ENCODE assay signal across 8 cellular contexts in genomic region chr7:148940702-148941597, GRCh38. TPM values are rescaled to one million over a fixed set of nuclear protein-coding genes. Genes with fewer than 3 reads are reported as not detected.
DNase-seq lines count a peak whose midpoint lies in the region; ATAC-seq and TF ChIP-seq lines count a peak whose summit lies in the region.

No MANE protein-coding gene starts in this region.

- CTCF ChIA-PET in PC-3 (lab: Charles Lee): interaction anchor here (0.6 to 1.1 kb wide), 7 partner anchors 23 to 1394 kb away, joined by 3 to 14 read pairs (median 4); partner anchors contain the start of gene EZH2

- intact Hi-C loops in PC-3 (cut with micrococcal nuclease): loop anchor here (1.0 to 5.0 kb wide), 4 partner anchors 28 to 239 kb away; no protein-coding TSS in a partner anchor

- H3K9me3 ChIP-seq in PC-3 (ENCODE audit: low read length) (no peaks in the 10 kb centered on the region), esophagus (ENCODE audit: control insufficient read depth in 2 of 2, insufficient read depth in 1 of 2, low read depth in 1 of 2, low read length in 1 of 2) (peaks cover 0 to 2% of the 10 kb centered on the region in 2 donors), muscle layer of colon (ENCODE audit: low read length) (no peaks in the 10 kb centered on the region)

- H3K4me1 ChIP-seq in PC-3 (ENCODE audit: insufficient read depth, low read length) (peaks cover 12% of the 10 kb centered on the region), esophagus (ENCODE audit: control insufficient read depth in 2 of 2, insufficient read depth in 2 of 2, low read length in 1 of 2) (no peaks in the 10 kb centered on the region), muscle layer of colon (ENCODE audit: insufficient read depth, low read length) (peaks cover 3% of the 10 kb centered on the region)

- H3K9me2 ChIP-seq in PC-3 (replicated peaks; ENCODE audit: low read length): no peaks in the 10 kb centered on the region

- ATAC-seq in GM21526 (IDR thresholded peaks at IDR 0.05; ENCODE audit: low FRiP score, unreplicated experiment): peak; percentile 59
- peak; percentile 76 for ATAC-seq in PC-3

- peak overlapping the region; percentile 100 for H3K27ac Mint-ChIP-seq in activated T-cell treated with anti-CD3 and anti-CD28 coated beads, Interleukin-2, amount 50 U/mL, for 24 hours

- H3K9ac ChIP-seq in PC-3 (ENCODE audit: low read length) (peak overlapping the region; percentile 93), muscle layer of colon (ENCODE audit: low read length) (peak overlapping the region; percentile 71)

- no peak for TF ChIP-seq CTCF in PC-3 (conservative IDR thresholded peaks at IDR 0.05; ENCODE audit: low read depth, low read length)

- H2AFZ ChIP-seq in PC-3 (ENCODE audit: low read length): peak overlapping the region; percentile 83

- no peaks in the 10 kb centered on the region for H3F3A ChIP-seq in PC-3 (ENCODE audit: low read length, unreplicated experiment)

- H3K36me3 Mint-ChIP-seq in activated T-cell treated with anti-CD3 and anti-CD28 coated beads, Interleukin-2, amount 50 U/mL, for 24 hours (ENCODE audit: low read depth): peaks cover 9% of the 10 kb centered on the region

- TSS peak; percentile 82 for BruUV-seq in PC-3 (replicated peaks; lab: Mats Ljungman, UMichigan)

- peak overlapping the region; percentile 89 for H3K4me2 ChIP-seq in PC-3 (ENCODE audit: low read length)

- H3K27me3 Mint-ChIP-seq in activated T-cell treated with anti-CD3 and anti-CD28 coated beads, Interleukin-2, amount 50 U/mL, for 24 hours: no peaks in the 10 kb centered on the region

- H3K27ac ChIP-seq in PC-3 (ENCODE audit: low read length): peak overlapping the region; percentile 73
- peak overlapping the region; percentile 91 to 93 for H3K27ac ChIP-seq in esophagus (ENCODE audit: low read depth in 2 of 2, low read length in 1 of 2)
- peak overlapping the region; percentile 72 for H3K27ac ChIP-seq in muscle layer of colon (ENCODE audit: low read depth, low read length)

- no peaks in the 10 kb centered on the region for H3K36me3 ChIP-seq in PC-3 (ENCODE audit: low read depth, low read length)
- H3K36me3 ChIP-seq in esophagus (ENCODE audit: control insufficient read depth in 2 of 2, insufficient read depth in 2 of 2, low read length in 1 of 2): no peaks in the 10 kb centered on the region
- no peaks in the 10 kb centered on the region for H3K36me3 ChIP-seq in muscle layer of colon (ENCODE audit: insufficient read depth, low read length)

- H3K4me3 Mint-ChIP-seq in activated T-cell treated with anti-CD3 and anti-CD28 coated beads, Interleukin-2, amount 50 U/mL, for 24 hours: peak overlapping the region; percentile 99

- POLR2A ChIA-PET in PC-3 (lab: Charles Lee; ENCODE audit: unreplicated experiment): interaction anchor here (0.7 kb wide), 1 partner anchor 27 kb away, joined by 22 read pairs; no protein-coding TSS in a partner anchor

- H3K4me3 ChIP-seq in PC-3 (ENCODE audit: low read length): peak overlapping the region; percentile 76
- H3K4me3 ChIP-seq in esophagus (ENCODE audit: low read depth in 1 of 2, low read length in 2 of 2): peak overlapping the region; percentile 90 to 92
- peak overlapping the region; percentile 45 to 67 for H3K4me3 ChIP-seq in muscle layer of colon (ENCODE audit: low read depth in 1 of 2, low read length in 2 of 2)

- no peaks in the 10 kb centered on the region for H4K20me1 ChIP-seq in PC-3 (ENCODE audit: low read length)

- no peaks in the 10 kb centered on the region for H3K79me2 ChIP-seq in PC-3 (ENCODE audit: low read length)

- peaks cover 30% of the 10 kb centered on the region for H3K4me1 Mint-ChIP-seq in activated T-cell treated with anti-CD3 and anti-CD28 coated beads, Interleukin-2, amount 50 U/mL, for 24 hours (ENCODE audit: low read depth)

- H3K9me3 Mint-ChIP-seq in activated T-cell treated with anti-CD3 and anti-CD28 coated beads, Interleukin-2, amount 50 U/mL, for 24 hours: no peaks in the 10 kb centered on the region

- 1% methylated on average over 43 of the region's 43 CpGs for WGBS in esophagus, 2 donors

- H3K27me3 ChIP-seq in PC-3 (ENCODE audit: low read length): no peaks in the 10 kb centered on the region
- no peaks in the 10 kb centered on the region for H3K27me3 ChIP-seq in esophagus (ENCODE audit: control insufficient read depth in 1 of 2, insufficient read depth in 2 of 2, low read length in 2 of 2)
- no peaks in the 10 kb centered on the region for H3K27me3 ChIP-seq in muscle layer of colon (ENCODE audit: control insufficient read depth in 1 of 2, insufficient read depth in 2 of 2, low read length in 2 of 2)

- DNase-seq in DMS 273 treated with DMSO at 0.1 percent for 48 hours (lab: John Stamatoyannopoulos, UW) (peak; percentile 94), HuH-7.5 (ENCODE audit: low spot score) (peak; percentile 61), PC-3 (peak; percentile 71)
- DNase-seq in activated T-cell treated with anti-CD3 and anti-CD28 coated beads, Interleukin-2, amount 50 U/mL, for 24 hours: peak; percentile 84
- peak; percentile 26 to 34 for DNase-seq in stimulated activated CD8-positive, alpha-beta memory T cell treated with anti-CD3 and anti-CD28 coated beads, Interleukin-7, amount 100 ng/mL, for 1 hour (ENCODE audit: low read depth in 2 of 2)

RNA-seq across cellular contexts. Expression of gene EZH2, which starts 56.9 kb away (rescaled TPM):
- 18.9 and 30.5 TPM in 2 replicates for total RNA-seq in PC-3 (2014; rRNA removed)
- polyA plus RNA-seq in esophagus: 10 to 100 TPM; 11.0 to 11.7 TPM

Comparison
In these comparisons a context has a peak if more than half of its experiments do, and no peak if none do; other contexts are left out.
1. Peak in every context shown above with its lines: DNase-seq, ATAC-seq, H3K4me3 ChIP-seq and H3K27ac ChIP-seq.
2. DNase-seq: peak in every context shown above with its lines; median percentile 94 in DMS 273 treated with DMSO at 0.1 percent for 48 hours; 84 in activated T-cell treated with anti-CD3 and anti-CD28 coated beads, Interleukin-2, amount 50 U/mL, for 24 hours; 71 in PC-3; 61 in HuH-7.5; 30 in stimulated activated CD8-positive, alpha-beta memory T cell treated with anti-CD3 and anti-CD28 coated beads, Interleukin-7, amount 100 ng/mL, for 1 hour.